ENCODE assay signal across 1 cellular context in genomic region chr10:78550716-78551115, GRCh38.
TF ChIP-seq lines count a peak whose summit lies in the region.

No MANE protein-coding gene starts in this region.

TF ChIP-seq in HepG2, 621 proteins besides CTCF, POLR2A, EP300 and RAD21 (continued from another document and continues in another):
- TF ChIP-seq, protein P1, sequence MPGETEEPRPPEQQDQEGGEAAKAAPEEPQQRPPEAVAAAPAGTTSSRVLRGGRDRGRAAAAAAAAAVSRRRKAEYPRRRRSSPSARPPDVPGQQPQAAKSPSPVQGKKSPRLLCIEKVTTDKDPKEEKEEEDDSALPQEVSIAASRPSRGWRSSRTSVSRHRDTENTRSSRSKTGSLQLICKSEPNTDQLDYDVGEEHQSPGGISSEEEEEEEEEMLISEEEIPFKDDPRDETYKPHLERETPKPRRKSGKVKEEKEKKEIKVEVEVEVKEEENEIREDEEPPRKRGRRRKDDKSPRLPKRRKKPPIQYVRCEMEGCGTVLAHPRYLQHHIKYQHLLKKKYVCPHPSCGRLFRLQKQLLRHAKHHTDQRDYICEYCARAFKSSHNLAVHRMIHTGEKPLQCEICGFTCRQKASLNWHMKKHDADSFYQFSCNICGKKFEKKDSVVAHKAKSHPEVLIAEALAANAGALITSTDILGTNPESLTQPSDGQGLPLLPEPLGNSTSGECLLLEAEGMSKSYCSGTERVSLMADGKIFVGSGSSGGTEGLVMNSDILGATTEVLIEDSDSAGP (CRISPR knock-in tag; IDR thresholded peaks at IDR 0.05; ENCODE audit: borderline replicate concordance), result no peak
- TF ChIP-seq, protein P2, sequence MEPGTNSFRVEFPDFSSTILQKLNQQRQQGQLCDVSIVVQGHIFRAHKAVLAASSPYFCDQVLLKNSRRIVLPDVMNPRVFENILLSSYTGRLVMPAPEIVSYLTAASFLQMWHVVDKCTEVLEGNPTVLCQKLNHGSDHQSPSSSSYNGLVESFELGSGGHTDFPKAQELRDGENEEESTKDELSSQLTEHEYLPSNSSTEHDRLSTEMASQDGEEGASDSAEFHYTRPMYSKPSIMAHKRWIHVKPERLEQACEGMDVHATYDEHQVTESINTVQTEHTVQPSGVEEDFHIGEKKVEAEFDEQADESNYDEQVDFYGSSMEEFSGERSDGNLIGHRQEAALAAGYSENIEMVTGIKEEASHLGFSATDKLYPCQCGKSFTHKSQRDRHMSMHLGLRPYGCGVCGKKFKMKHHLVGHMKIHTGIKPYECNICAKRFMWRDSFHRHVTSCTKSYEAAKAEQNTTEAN (CRISPR knock-in tag; conservative IDR thresholded peaks at IDR 0.05), result peak; percentile 88
- TF ChIP-seq RBM22 (optimal IDR thresholded peaks at IDR 0.05; ENCODE audit: low read length) (no peak), ZNF577 (CRISPR knock-in tag; IDR thresholded peaks at IDR 0.05; ENCODE audit: borderline replicate concordance, low read depth) (no peak), NR1H2 (CRISPR knock-in tag; IDR thresholded peaks at IDR 0.05; ENCODE audit: borderline replicate concordance, low read depth) (no peak), KIAA2018 (CRISPR knock-in tag; IDR thresholded peaks at IDR 0.05; ENCODE audit: borderline replicate concordance) (no peak), ZNF674 (CRISPR knock-in tag; IDR thresholded peaks at IDR 0.05; ENCODE audit: low read depth) (no peak), IRF2 (CRISPR knock-in tag; IDR thresholded peaks at IDR 0.05) (peak; percentile 60), SALL1 (CRISPR knock-in tag; IDR thresholded peaks at IDR 0.05) (peak; percentile 90), HNRNPLL (IDR thresholded peaks at IDR 0.05; ENCODE audit: low read depth, low read length, poor library complexity, severe bottlenecking) (no peak), TOE1 (CRISPR knock-in tag; IDR thresholded peaks at IDR 0.05) (no peak), ZBTB1 (CRISPR knock-in tag; IDR thresholded peaks at IDR 0.05; ENCODE audit: borderline replicate concordance) (no peak), MXD3 (CRISPR knock-in tag; IDR thresholded peaks at IDR 0.05) (no peak), MLXIP (CRISPR knock-in tag; IDR thresholded peaks at IDR 0.05; ENCODE audit: borderline replicate concordance) (no peak), GATAD1 (CRISPR knock-in tag; IDR thresholded peaks at IDR 0.05) (peak; percentile 52), HIVEP1 (CRISPR knock-in tag; IDR thresholded peaks at IDR 0.05) (no peak), XRCC5 (optimal IDR thresholded peaks at IDR 0.05; ENCODE audit: low read length) (no peak), SOX5 (CRISPR knock-in tag; IDR thresholded peaks at IDR 0.05; ENCODE audit: borderline replicate concordance) (peak; percentile 75), TCF7L2 (IDR thresholded peaks at IDR 0.05; ENCODE audit: low read depth, low read length) (no peak), ZNF841 (CRISPR knock-in tag; IDR thresholded peaks at IDR 0.05; ENCODE audit: borderline replicate concordance) (peak; percentile 84; the same call in 1 of the 2 replicates), ZSCAN30 (CRISPR knock-in tag; IDR thresholded peaks at IDR 0.05) (no peak), ZNF326 (CRISPR knock-in tag; IDR thresholded peaks at IDR 0.05; ENCODE audit: borderline replicate concordance) (no peak), ZNF552 (CRISPR knock-in tag; IDR thresholded peaks at IDR 0.05; ENCODE audit: borderline replicate concordance) (peak; percentile 69; the same call in 1 of the 2 replicates), ZKSCAN5 (CRISPR knock-in tag; IDR thresholded peaks at IDR 0.05) (no peak), KDM6A (CRISPR knock-in tag; IDR thresholded peaks at IDR 0.05; ENCODE audit: low read depth) (no peak; the same call in 1 of the 2 replicates), LCORL (IDR thresholded peaks at IDR 0.05) (no peak), LCORL (CRISPR knock-in tag; IDR thresholded peaks at IDR 0.05) (peak; percentile 92), NFE2L2 (IDR thresholded peaks at IDR 0.05; ENCODE audit: low read length) (no peak), PAWR (CRISPR knock-in tag; IDR thresholded peaks at IDR 0.05; ENCODE audit: borderline replicate concordance) (no peak), KLF9 (CRISPR knock-in tag; IDR thresholded peaks at IDR 0.05; ENCODE audit: low read depth) (no peak), RFX5 (IDR thresholded peaks at IDR 0.05; ENCODE audit: low read depth, low read length) (no peak), KLF13 (CRISPR knock-in tag; IDR thresholded peaks at IDR 0.05) (no peak), PHF8 (CRISPR knock-in tag; IDR thresholded peaks at IDR 0.05) (no peak), CEBPB (IDR thresholded peaks at IDR 0.05; ENCODE audit: borderline replicate concordance, low read depth, low read length) (0 out of 2 replicates have a peak, but pooled peaks have one; percentile 16), MIXL1 (CRISPR knock-in tag; IDR thresholded peaks at IDR 0.05) (peak; percentile 75; the same call in 1 of the 2 replicates), ZNF350 (CRISPR knock-in tag; IDR thresholded peaks at IDR 0.05; ENCODE audit: borderline replicate concordance, low read depth) (no peak), HES4 (CRISPR knock-in tag; IDR thresholded peaks at IDR 0.05; ENCODE audit: borderline replicate concordance) (no peak)
- TF ChIP-seq, protein P3, sequence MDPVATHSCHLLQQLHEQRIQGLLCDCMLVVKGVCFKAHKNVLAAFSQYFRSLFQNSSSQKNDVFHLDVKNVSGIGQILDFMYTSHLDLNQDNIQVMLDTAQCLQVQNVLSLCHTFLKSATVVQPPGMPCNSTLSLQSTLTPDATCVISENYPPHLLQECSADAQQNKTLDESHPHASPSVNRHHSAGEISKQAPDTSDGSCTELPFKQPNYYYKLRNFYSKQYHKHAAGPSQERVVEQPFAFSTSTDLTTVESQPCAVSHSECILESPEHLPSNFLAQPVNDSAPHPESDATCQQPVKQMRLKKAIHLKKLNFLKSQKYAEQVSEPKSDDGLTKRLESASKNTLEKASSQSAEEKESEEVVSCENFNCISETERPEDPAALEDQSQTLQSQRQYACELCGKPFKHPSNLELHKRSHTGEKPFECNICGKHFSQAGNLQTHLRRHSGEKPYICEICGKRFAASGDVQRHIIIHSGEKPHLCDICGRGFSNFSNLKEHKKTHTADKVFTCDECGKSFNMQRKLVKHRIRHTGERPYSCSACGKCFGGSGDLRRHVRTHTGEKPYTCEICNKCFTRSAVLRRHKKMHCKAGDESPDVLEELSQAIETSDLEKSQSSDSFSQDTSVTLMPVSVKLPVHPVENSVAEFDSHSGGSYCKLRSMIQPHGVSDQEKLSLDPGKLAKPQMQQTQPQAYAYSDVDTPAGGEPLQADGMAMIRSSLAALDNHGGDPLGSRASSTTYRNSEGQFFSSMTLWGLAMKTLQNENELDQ (CRISPR knock-in tag; IDR thresholded peaks at IDR 0.05; ENCODE audit: borderline replicate concordance), result no peak; the same call in 1 of the 2 replicates
- TF ChIP-seq, protein P4, sequence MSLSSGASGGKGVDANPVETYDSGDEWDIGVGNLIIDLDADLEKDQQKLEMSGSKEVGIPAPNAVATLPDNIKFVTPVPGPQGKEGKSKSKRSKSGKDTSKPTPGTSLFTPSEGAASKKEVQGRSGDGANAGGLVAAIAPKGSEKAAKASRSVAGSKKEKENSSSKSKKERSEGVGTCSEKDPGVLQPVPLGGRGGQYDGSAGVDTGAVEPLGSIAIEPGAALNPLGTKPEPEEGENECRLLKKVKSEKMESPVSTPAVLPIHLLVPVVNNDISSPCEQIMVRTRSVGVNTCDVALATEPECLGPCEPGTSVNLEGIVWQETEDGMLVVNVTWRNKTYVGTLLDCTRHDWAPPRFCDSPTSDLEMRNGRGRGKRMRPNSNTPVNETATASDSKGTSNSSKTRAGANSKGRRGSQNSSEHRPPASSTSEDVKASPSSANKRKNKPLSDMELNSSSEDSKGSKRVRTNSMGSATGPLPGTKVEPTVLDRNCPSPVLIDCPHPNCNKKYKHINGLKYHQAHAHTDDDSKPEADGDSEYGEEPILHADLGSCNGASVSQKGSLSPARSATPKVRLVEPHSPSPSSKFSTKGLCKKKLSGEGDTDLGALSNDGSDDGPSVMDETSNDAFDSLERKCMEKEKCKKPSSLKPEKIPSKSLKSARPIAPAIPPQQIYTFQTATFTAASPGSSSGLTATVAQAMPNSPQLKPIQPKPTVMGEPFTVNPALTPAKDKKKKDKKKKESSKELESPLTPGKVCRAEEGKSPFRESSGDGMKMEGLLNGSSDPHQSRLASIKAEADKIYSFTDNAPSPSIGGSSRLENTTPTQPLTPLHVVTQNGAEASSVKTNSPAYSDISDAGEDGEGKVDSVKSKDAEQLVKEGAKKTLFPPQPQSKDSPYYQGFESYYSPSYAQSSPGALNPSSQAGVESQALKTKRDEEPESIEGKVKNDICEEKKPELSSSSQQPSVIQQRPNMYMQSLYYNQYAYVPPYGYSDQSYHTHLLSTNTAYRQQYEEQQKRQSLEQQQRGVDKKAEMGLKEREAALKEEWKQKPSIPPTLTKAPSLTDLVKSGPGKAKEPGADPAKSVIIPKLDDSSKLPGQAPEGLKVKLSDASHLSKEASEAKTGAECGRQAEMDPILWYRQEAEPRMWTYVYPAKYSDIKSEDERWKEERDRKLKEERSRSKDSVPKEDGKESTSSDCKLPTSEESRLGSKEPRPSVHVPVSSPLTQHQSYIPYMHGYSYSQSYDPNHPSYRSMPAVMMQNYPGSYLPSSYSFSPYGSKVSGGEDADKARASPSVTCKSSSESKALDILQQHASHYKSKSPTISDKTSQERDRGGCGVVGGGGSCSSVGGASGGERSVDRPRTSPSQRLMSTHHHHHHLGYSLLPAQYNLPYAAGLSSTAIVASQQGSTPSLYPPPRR (CRISPR knock-in tag; IDR thresholded peaks at IDR 0.05; ENCODE audit: borderline replicate concordance), result peak; percentile 69
- TF ChIP-seq, protein P5, sequence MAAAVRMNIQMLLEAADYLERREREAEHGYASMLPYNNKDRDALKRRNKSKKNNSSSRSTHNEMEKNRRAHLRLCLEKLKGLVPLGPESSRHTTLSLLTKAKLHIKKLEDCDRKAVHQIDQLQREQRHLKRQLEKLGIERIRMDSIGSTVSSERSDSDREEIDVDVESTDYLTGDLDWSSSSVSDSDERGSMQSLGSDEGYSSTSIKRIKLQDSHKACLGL (CRISPR knock-in tag; IDR thresholded peaks at IDR 0.05), result no peak
